Comparison of ENCODE assay signal across 15 cellular contexts in the genomic region with DNA sequence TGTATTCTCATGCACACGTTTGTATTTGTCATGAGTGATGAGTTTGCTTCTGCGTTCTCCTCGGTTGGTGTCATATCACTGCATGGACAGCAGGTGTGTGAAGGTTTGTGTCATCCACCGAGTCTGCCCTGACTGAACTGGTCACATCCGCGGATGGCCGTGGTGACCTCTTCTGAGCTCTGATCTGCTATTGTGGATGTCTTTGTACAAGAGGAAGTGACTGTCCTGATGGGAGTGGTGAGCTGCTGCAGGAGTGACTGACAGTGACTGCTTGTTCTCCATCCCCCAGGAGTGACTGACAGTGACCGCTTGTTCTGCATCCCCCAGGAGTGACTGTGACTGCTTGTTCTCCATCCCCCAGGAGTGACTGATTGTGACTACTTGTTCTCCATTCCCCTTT.
DNase-seq lines count a peak whose midpoint lies in the region; ATAC-seq and TF ChIP-seq lines count a peak whose summit lies in the region.
"Had no signal": no experiment of that assay in that cellular context is flagged by ENCODE, and none has a peak within 500 bp of the region (broad histone marks: within the 10 kb centered on the region; RNA-seq: fewer than 3 reads in every experiment).

No MANE protein-coding gene starts in this region.

- H3K27ac ChIP-seq in psoas muscle, result no peak overlapping the region
- H3K27ac ChIP-seq: body of pancreas had no signal

- peaks cover 27% of the 10 kb centered on the region for H3K4me1 ChIP-seq in psoas muscle

- H3K4me3 ChIP-seq in psoas muscle, result no peak overlapping the region
- H3K4me3 ChIP-seq: body of pancreas had no signal

- POLR2A ChIA-PET in T-cell (lab: Charles Lee), result no interaction called here

- TF ChIP-seq CTCF in psoas muscle (IDR thresholded peaks at IDR 0.05), result no peak

- no peaks in the 10 kb centered on the region for H3K9me3 ChIP-seq in psoas muscle
- H3K9me3 ChIP-seq: body of pancreas had no signal

- H3K4me1 Mint-ChIP-seq in T-cell, result peaks cover 59 to 73% (median 68%) of the 10 kb centered on the region in 3 donors

- H3K36me3 Mint-ChIP-seq in T-cell, result peaks cover 34% of the 10 kb centered on the region

- H3K4me3 Mint-ChIP-seq in T-cell, result no peak overlapping the region
- H3K4me3 Mint-ChIP-seq: activated CD4-positive, alpha-beta T cell treated with anti-CD3 and anti-CD28 coated beads, Interleukin-2, amount 10 ng/mL, durations not matched to agents 24 days and 14 days had no signal

- CTCF ChIA-PET in T-cell (lab: Charles Lee), result interaction anchor here in 1 of 2 donors (0.6 kb wide), 1 partner anchor 108 kb away, joined by 4 read pairs; no protein-coding TSS in a partner anchor

- intact Hi-C loops in psoas muscle (cut with DNase I), result no loop called here

- H3K9me3 Mint-ChIP-seq in T-cell, result no peaks in the 10 kb centered on the region
- H3K9me3 Mint-ChIP-seq: activated CD4-positive, alpha-beta T cell treated with anti-CD3 and anti-CD28 coated beads, Interleukin-2, amount 10 ng/mL, durations not matched to agents 24 days and 14 days; activated T-helper 2 cell treated with anti-CD3 and anti-CD28 coated beads, Interferon-gamma antibody, Interleukin-2, Interleukin-4, amounts not matched to agents 10 μg/mL and 5 μg/mL and 100 μg/mL, durations not matched to agents 14 hours and 24 hours and 36 hours had no signal

- no peaks in the 10 kb centered on the region for H3K36me3 ChIP-seq in psoas muscle (ENCODE audit: insufficient read depth in 1 of 2, low read depth in 1 of 2)

- H3K27me3 ChIP-seq in psoas muscle (ENCODE audit: insufficient read depth in 3 of 3, low read length in 2 of 3), result no peaks in the 10 kb centered on the region
- H3K27me3 ChIP-seq: body of pancreas had no signal

- ATAC-seq in psoas muscle (peak; percentile 82 to 92 (median 88)), HG02623 (IDR thresholded peaks at IDR 0.05; ENCODE audit: unreplicated experiment) (no peak), T-cell (replicated peaks in 1 of 4) (no peak)
- ATAC-seq: body of pancreas had no signal

- no peaks in the 10 kb centered on the region for H3K27me3 Mint-ChIP-seq in T-cell
- H3K27me3 Mint-ChIP-seq: activated CD4-positive, alpha-beta T cell treated with anti-CD3 and anti-CD28 coated beads, Interleukin-2, amount 10 ng/mL, durations not matched to agents 24 days and 14 days had no signal

- no peak overlapping the region for H3K27ac Mint-ChIP-seq in T-cell
- H3K27ac Mint-ChIP-seq: activated CD4-positive, alpha-beta T cell treated with anti-CD3 and anti-CD28 coated beads, Interleukin-2, amount 10 ng/mL, durations not matched to agents 24 days and 14 days; activated T-helper 2 cell treated with anti-CD3 and anti-CD28 coated beads, Interferon-gamma antibody, Interleukin-2, Interleukin-4, amounts not matched to agents 10 μg/mL and 5 μg/mL and 100 μg/mL, durations not matched to agents 14 hours and 24 hours and 36 hours had no signal

- DNase-seq in activated effector memory CD4-positive, alpha-beta T cell treated with anti-CD3 and anti-CD28 coated beads, Interleukin-2, amount 50 U/mL, for 16 hours, result peak; percentile 45
- DNase-seq in activated effector memory CD4-positive, alpha-beta T cell treated with Interleukin-2 at 50 U/mL for 16 hours, result no peak
- DNase-seq in SKM-1 treated with dmso at 0.1 percent for 144 hours (lab: John Stamatoyannopoulos, UW; ENCODE audit: unreplicated experiment) (peak; percentile 5), kidney tubule cell (ENCODE audit: low spot score) (peak; percentile 54), psoas muscle (no peak), T-cell (no peak)
- no peak for DNase-seq in stimulated activated CD4-positive, alpha-beta T cell treated with anti-CD3 and anti-CD28 coated beads, Interleukin-4, amount 100 ng/mL, for 24 hours
- DNase-seq: activated CD4-positive, alpha-beta T cell treated with anti-CD3 and anti-CD28 coated beads, Interleukin-2, amount 10 ng/mL, durations not matched to agents 24 days and 14 days; body of pancreas; Calu3; kidney; NCI-H2107; T-helper 1 cell had no signal

- 28 to 32% (median 31%) methylated on average over 8 of the region's 8 CpGs for whole genome bisulfite sequencing in psoas muscle, 3 donors

Comparison
In these comparisons a context has a peak if more than half of its experiments do, and no peak if none do; other contexts are left out.
1. DNase-seq: peak in activated effector memory CD4-positive, alpha-beta T cell treated with anti-CD3 and anti-CD28 coated beads, Interleukin-2, amount 50 U/mL, for 16 hours (single experiment), SKM-1 treated with dmso at 0.1 percent for 144 hours (single experiment) and kidney tubule cell (single experiment); none in activated effector memory CD4-positive, alpha-beta T cell treated with Interleukin-2 at 50 U/mL for 16 hours (single experiment), psoas muscle (0 of 2), stimulated activated CD4-positive, alpha-beta T cell treated with anti-CD3 and anti-CD28 coated beads, Interleukin-4, amount 100 ng/mL, for 24 hours (single experiment) and T-cell (0 of 34).
2. ATAC-seq: peak in psoas muscle (4 of 4); none in HG02623 (single experiment) and T-cell (0 of 4).